Comparison of ENCODE assay signal across 1 cellular context in the genomic region with DNA sequence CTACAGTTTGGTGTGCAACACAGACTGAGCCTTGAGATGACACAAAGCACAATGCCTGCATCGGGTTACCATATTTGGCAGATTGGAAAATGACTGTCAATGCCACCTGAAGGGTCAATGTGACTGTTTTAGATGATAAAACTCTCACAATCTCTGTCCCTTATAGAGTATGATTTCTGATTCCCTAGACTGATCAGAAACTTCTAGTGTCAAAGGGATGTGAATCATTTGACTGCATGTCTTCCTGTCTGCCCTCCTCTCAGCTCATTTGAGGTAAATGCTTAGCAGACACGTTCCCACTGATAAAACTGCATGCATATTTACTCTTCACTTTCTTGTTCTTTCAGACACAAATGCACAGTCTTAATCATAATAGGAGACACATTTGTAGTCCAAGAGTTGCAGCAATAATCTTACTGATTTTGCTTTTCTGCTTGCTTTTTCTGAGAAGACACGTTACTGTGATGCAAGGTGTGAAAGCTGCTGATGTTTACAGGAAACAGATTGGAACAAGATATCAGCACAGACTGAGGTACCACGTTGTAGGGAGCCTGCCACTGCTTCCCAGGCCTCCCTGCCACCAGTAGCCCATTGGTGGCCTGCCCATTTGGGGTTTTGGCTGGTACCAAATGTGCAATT.
TF ChIP-seq lines count a peak whose summit lies in the region.

No MANE protein-coding gene starts in this region.

TF ChIP-seq in GM23338, 12 proteins besides CTCF, POLR2A, EP300 and RAD21 (continued from another document):
- no peak for TF ChIP-seq EZH2phosphoT487 (IDR thresholded peaks at IDR 0.05; ENCODE audit: unreplicated experiment)
- no peak for TF ChIP-seq ETS1 (IDR thresholded peaks at IDR 0.05)
- TF ChIP-seq REST (IDR thresholded peaks at IDR 0.05; ENCODE audit: unreplicated experiment) = no peak
- no peak for TF ChIP-seq ZNF331 (CRISPR knock-in tag; IDR thresholded peaks at IDR 0.05; ENCODE audit: low read depth)
- TF ChIP-seq JUNB (IDR thresholded peaks at IDR 0.05; ENCODE audit: unreplicated experiment) = no peak
- no peak for TF ChIP-seq ZNF462 (CRISPR knock-in tag; IDR thresholded peaks at IDR 0.05)
- TF ChIP-seq POLR2AphosphoS5 (IDR thresholded peaks at IDR 0.05; ENCODE audit: low read depth) = no peak
- TF ChIP-seq EZH2 (IDR thresholded peaks at IDR 0.05; ENCODE audit: low read depth, unreplicated experiment) = no peak
TF ChIP-seq in GM23338: peak in this region for 0.
